In genomic region chr1:145785481-145785880, GRCh38 we compare ENCODE assay signal across 12 cellular contexts. TPM values are rescaled to one million over a fixed set of nuclear protein-coding genes. Genes with fewer than 3 reads are reported as not detected.
DNase-seq lines count a peak whose midpoint lies in the region; ATAC-seq and TF ChIP-seq lines count a peak whose summit lies in the region.
"Had no signal": no experiment of that assay in that cellular context is flagged by ENCODE, and none has a peak within 500 bp of the region (broad histone marks: within the 10 kb centered on the region; RNA-seq: fewer than 3 reads in every experiment).

No MANE protein-coding gene starts in this region.

- no peak for ATAC-seq in activated CD8-positive, alpha-beta T cell treated with anti-CD3 and anti-CD28 coated beads, Interleukin-2, amount 10 ng/mL, durations not matched to agents 7 days and 5 days
- ATAC-seq in thoracic aorta (ENCODE audit: insufficient number of reproducible peaks, low FRiP score, low read depth): no peak
- ATAC-seq in GM19467 (IDR thresholded peaks at IDR 0.05; ENCODE audit: unreplicated experiment): no peak

- CTCF ChIA-PET in activated CD4-positive, alpha-beta T cell treated with anti-CD3 and anti-CD28 coated beads, Interleukin-2, amount 10 ng/mL, durations not matched to agents 7 days and 5 days (lab: Charles Lee): interaction anchor here (0.5 to 1.0 kb wide), 2 partner anchors 26 to 252 kb away, joined by 3 read pairs; no protein-coding TSS in a partner anchor
- CTCF ChIA-PET in activated CD8-positive, alpha-beta T cell treated with anti-CD3 and anti-CD28 coated beads, Interleukin-2, amount 10 ng/mL, durations not matched to agents 7 days and 5 days (lab: Charles Lee): interaction anchor here (1.0 to 1.7 kb wide), 3 partner anchors 12 to 59 kb away, joined by 3 to 8 read pairs (median 4); no protein-coding TSS in a partner anchor

- no peak overlapping the region for H3K4me3 ChIP-seq in thoracic aorta
- no peak overlapping the region for H3K4me3 ChIP-seq in SJCRH30

- no peak for TF ChIP-seq CTCF in thoracic aorta (IDR thresholded peaks at IDR 0.05)

- H3K4me1 Mint-ChIP-seq in activated CD4-positive, alpha-beta T cell treated with anti-CD3 and anti-CD28 coated beads, Interleukin-2, amount 10 ng/mL, durations not matched to agents 7 days and 5 days: peaks cover 31% of the 10 kb centered on the region
- H3K4me1 Mint-ChIP-seq in activated CD8-positive, alpha-beta T cell treated with anti-CD3 and anti-CD28 coated beads, Interleukin-2, amount 10 ng/mL, durations not matched to agents 7 days and 5 days (ENCODE audit: low read depth): peaks cover 25% of the 10 kb centered on the region

- H3K27ac ChIP-seq in thoracic aorta (peak overlapping the region; percentile 37 to 89), SJCRH30 (no peak overlapping the region)

- no peak for DNase-seq in activated CD4-positive, alpha-beta T cell treated with anti-CD3 and anti-CD28 coated beads, Interleukin-2, amount 10 ng/mL, durations not matched to agents 7 days and 5 days
- no peak for DNase-seq in activated CD4-positive, alpha-beta T cell treated with anti-CD3 and anti-CD28 coated beads for 4 hours
- no peak for DNase-seq in activated CD8-positive, alpha-beta T cell treated with anti-CD3 and anti-CD28 coated beads, Interleukin-2, amount 10 ng/mL, durations not matched to agents 7 days and 5 days
- DNase-seq in kidney tubule cell (ENCODE audit: low spot score) (peak; percentile 13), thoracic aorta (ENCODE audit: low spot score) (no peak), SJCRH30 (no peak), NCI-H524 (lab: John Stamatoyannopoulos, UW) (no peak)
- DNase-seq: caudate nucleus; MV-4-11; stimulated activated CD4-positive, alpha-beta T cell treated with anti-CD3 and anti-CD28 coated beads, Interleukin-15, amount 100 ng/mL, for 24 hours; T1000 had no signal

- H3K27me3 ChIP-seq in thoracic aorta (replicated peaks; ENCODE audit: insufficient read depth): no peaks in the 10 kb centered on the region
- H3K27me3 ChIP-seq in SJCRH30: no peaks in the 10 kb centered on the region

- no peaks in the 10 kb centered on the region for H3K9me3 Mint-ChIP-seq in activated CD4-positive, alpha-beta T cell treated with anti-CD3 and anti-CD28 coated beads, Interleukin-2, amount 10 ng/mL, durations not matched to agents 7 days and 5 days
- H3K9me3 Mint-ChIP-seq in activated CD8-positive, alpha-beta T cell treated with anti-CD3 and anti-CD28 coated beads, Interleukin-2, amount 10 ng/mL, durations not matched to agents 7 days and 5 days (ENCODE audit: insufficient read depth): no peaks in the 10 kb centered on the region

- POLR2A ChIA-PET in activated CD4-positive, alpha-beta T cell treated with anti-CD3 and anti-CD28 coated beads, Interleukin-2, amount 10 ng/mL, durations not matched to agents 7 days and 5 days (lab: Charles Lee): no interaction called here
- POLR2A ChIA-PET in activated CD8-positive, alpha-beta T cell treated with anti-CD3 and anti-CD28 coated beads, Interleukin-2, amount 10 ng/mL, durations not matched to agents 7 days and 5 days (lab: Charles Lee): no interaction called here

- peak overlapping the region; percentile 73 for H3K27ac Mint-ChIP-seq in activated CD4-positive, alpha-beta T cell treated with anti-CD3 and anti-CD28 coated beads, Interleukin-2, amount 10 ng/mL, durations not matched to agents 7 days and 5 days
- peak overlapping the region; percentile 58 for H3K27ac Mint-ChIP-seq in activated CD8-positive, alpha-beta T cell treated with anti-CD3 and anti-CD28 coated beads, Interleukin-2, amount 10 ng/mL, durations not matched to agents 7 days and 5 days

- H3K9me3 ChIP-seq in thoracic aorta (no peaks in the 10 kb centered on the region), SJCRH30 (replicated peaks) (no peaks in the 10 kb centered on the region)

- H3K4me1 ChIP-seq in thoracic aorta (ENCODE audit: control insufficient read depth in 1 of 2, low read depth in 2 of 2) (peaks cover 16 to 43% of the 10 kb centered on the region in 2 donors), SJCRH30 (no peaks in the 10 kb centered on the region)

- H3K27me3 Mint-ChIP-seq in activated CD4-positive, alpha-beta T cell treated with anti-CD3 and anti-CD28 coated beads, Interleukin-2, amount 10 ng/mL, durations not matched to agents 7 days and 5 days: no peaks in the 10 kb centered on the region
- H3K27me3 Mint-ChIP-seq in activated CD8-positive, alpha-beta T cell treated with anti-CD3 and anti-CD28 coated beads, Interleukin-2, amount 10 ng/mL, durations not matched to agents 7 days and 5 days (ENCODE audit: low read depth): no peaks in the 10 kb centered on the region

- H3K36me3 ChIP-seq in thoracic aorta (peaks cover 5% of the 10 kb centered on the region), SJCRH30 (0 out of 2 replicates have a peak, but pooled peaks cover 2% of the 10 kb centered on the region)

- peaks cover 44% of the 10 kb centered on the region for H3K36me3 Mint-ChIP-seq in activated CD4-positive, alpha-beta T cell treated with anti-CD3 and anti-CD28 coated beads, Interleukin-2, amount 10 ng/mL, durations not matched to agents 7 days and 5 days (ENCODE audit: low read depth)
- peaks cover 34% of the 10 kb centered on the region for H3K36me3 Mint-ChIP-seq in activated CD8-positive, alpha-beta T cell treated with anti-CD3 and anti-CD28 coated beads, Interleukin-2, amount 10 ng/mL, durations not matched to agents 7 days and 5 days (ENCODE audit: low read depth)

- H3K4me3 Mint-ChIP-seq in activated CD4-positive, alpha-beta T cell treated with anti-CD3 and anti-CD28 coated beads, Interleukin-2, amount 10 ng/mL, durations not matched to agents 7 days and 5 days: peak overlapping the region; percentile 46
- H3K4me3 Mint-ChIP-seq in activated CD8-positive, alpha-beta T cell treated with anti-CD3 and anti-CD28 coated beads, Interleukin-2, amount 10 ng/mL, durations not matched to agents 7 days and 5 days: no peak overlapping the region

RNA-seq across cellular contexts. Expression of gene RNF115, which starts 38.4 kb away (rescaled TPM):
- 10 to 100 TPM; 14.8 to 15.6 TPM for total RNA-seq in activated CD4-positive, alpha-beta T cell treated with anti-CD3 and anti-CD28 coated beads, Interleukin-2, amount 10 ng/mL, durations not matched to agents 7 days and 5 days
- 10 to 100 TPM; 15.1 to 15.5 TPM for total RNA-seq in activated CD8-positive, alpha-beta T cell treated with anti-CD3 and anti-CD28 coated beads, Interleukin-2, amount 10 ng/mL, durations not matched to agents 7 days and 5 days
- total RNA-seq in thoracic aorta: 10 to 100 TPM; 52.7 to 60.4 TPM
- 9.0 and 10.0 TPM in 2 replicates for total RNA-seq in SJCRH30 (2014; rRNA removed; shearing (Covaris generic))

RNA-seq across cellular contexts. Expression of gene POLR3C, which starts 38.5 kb away (rescaled TPM):
- 10 to 100 TPM; 34.5 to 38.7 TPM for total RNA-seq in activated CD4-positive, alpha-beta T cell treated with anti-CD3 and anti-CD28 coated beads, Interleukin-2, amount 10 ng/mL, durations not matched to agents 7 days and 5 days
- total RNA-seq in activated CD8-positive, alpha-beta T cell treated with anti-CD3 and anti-CD28 coated beads, Interleukin-2, amount 10 ng/mL, durations not matched to agents 7 days and 5 days: 10 to 100 TPM; 29.7 to 31.5 TPM
- total RNA-seq in thoracic aorta: 10 to 100 TPM; 23.4 to 42.9 TPM
- total RNA-seq in SJCRH30 (2014; rRNA removed; shearing (Covaris generic)): 27.4 and 28.5 TPM in 2 replicates

RNA-seq across cellular contexts. Expression of gene NUDT17, which starts 59.9 kb away (rescaled TPM):
- total RNA-seq in activated CD4-positive, alpha-beta T cell treated with anti-CD3 and anti-CD28 coated beads, Interleukin-2, amount 10 ng/mL, durations not matched to agents 7 days and 5 days: 1 to 10 TPM; 2.7 to 3.4 TPM
- 1 to 10 TPM; 2.2 to 3.8 TPM for total RNA-seq in activated CD8-positive, alpha-beta T cell treated with anti-CD3 and anti-CD28 coated beads, Interleukin-2, amount 10 ng/mL, durations not matched to agents 7 days and 5 days
- total RNA-seq in thoracic aorta: 10 to 100 TPM in 1 of 2 donors, 1 to 10 TPM in 1; 3.6 to 19.1 TPM
- total RNA-seq in SJCRH30 (2014; rRNA removed; shearing (Covaris generic)): 1.1 and 1.2 TPM in 2 replicates
